Comparison of ENCODE assay signal across 19 cellular contexts in the genomic region with DNA sequence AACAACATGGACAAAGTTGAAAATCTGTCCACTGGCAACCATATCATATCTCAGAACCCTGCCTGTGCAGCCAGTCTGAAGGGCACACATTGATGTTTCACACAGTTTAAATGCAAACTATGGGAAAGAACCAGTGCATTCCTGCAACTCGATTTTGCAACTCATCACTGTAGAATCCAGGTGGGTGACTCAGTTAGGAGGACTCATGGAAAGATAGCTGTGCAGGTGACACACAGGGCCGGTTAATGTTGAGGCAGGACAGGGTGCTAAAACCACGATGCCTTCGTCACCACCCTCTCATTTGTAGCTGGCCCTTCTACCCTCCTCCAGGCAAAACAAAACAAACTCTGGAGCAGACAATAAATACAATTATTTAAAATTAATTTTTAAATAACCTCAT.
DNase-seq lines count a peak whose midpoint lies in the region; FAIRE-seq and TF ChIP-seq lines count a peak whose summit lies in the region.
"Had no signal": no experiment of that assay in that cellular context is flagged by ENCODE, and none has a peak within 500 bp of the region (broad histone marks: within the 10 kb centered on the region; RNA-seq: fewer than 3 reads in every experiment).

No MANE protein-coding gene starts in this region.

- TF ChIP-seq POLR2A in GM12892 (IDR thresholded peaks at IDR 0.05; ENCODE audit: low read depth, low read length), result no peak

- peaks cover 6% of the 10 kb centered on the region for H3K4me1 ChIP-seq in mesenchymal stem cell (ENCODE audit: control insufficient read depth, insufficient read depth, low read depth, low read length)
- H3K4me1 ChIP-seq: upper lobe of right lung had no signal

- peak overlapping the region in 1 of 2 experiments; percentile 23 for H3K18ac ChIP-seq in mesenchymal stem cell (ENCODE audit: low read depth in 1 of 2, low read length in 2 of 2)

- H3K27ac ChIP-seq in mesenchymal stem cell (ENCODE audit: low read length, poor library complexity, severe bottlenecking), result no peak overlapping the region
- H3K27ac ChIP-seq: upper lobe of right lung had no signal

- H2BK120ac ChIP-seq in mesenchymal stem cell (ENCODE audit: low read depth, low read length), result no peak overlapping the region

- in situ Hi-C loops in Caki2 (cut with HindIII; ENCODE audit: low pct_unique_long_range_greater_than_20kb, low sequenced_read_pairs), result no loop called here

- H4K91ac ChIP-seq in mesenchymal stem cell (ENCODE audit: low read length), result no peak overlapping the region

- DNase-seq in Caki2 (ENCODE audit: low read depth) (peak; percentile 19), LoVo (ENCODE audit: low spot score) (peak; percentile 19), epithelial cell of esophagus (ENCODE audit: low read depth) (peak; percentile 98), mesenchymal stem cell (no peak), posterior cingulate gyrus (no peak), SIG-M5 treated with dmso at 0.1 percent for 504 hours (lab: John Stamatoyannopoulos, UW; ENCODE audit: unreplicated experiment) (no peak), GM12892 (ENCODE audit: insufficient read length) (no peak)
- DNase-seq in stimulated activated CD4-positive, alpha-beta T cell treated with anti-CD3 and anti-CD28 coated beads, Interleukin-4, amount 100 ng/mL, for 1 hour, result no peak
- DNase-seq: activated CD4-positive, alpha-beta T cell treated with anti-CD3 and anti-CD28 coated beads, Interleukin-2, amount 10 ng/mL, durations not matched to agents 7 days and 5 days; activated CD8-positive, alpha-beta memory T cell treated with anti-CD3 and anti-CD28 coated beads, Interleukin-2, amount 50 U/mL, for 48 hours; CD4-positive, alpha-beta T cell; DMS79; naive thymus-derived CD8-positive, alpha-beta T cell; NCI-H2029; NCI-H524 treated with DMSO at 0.1 percent for 48 hours; stimulated activated naive CD4-positive, alpha-beta T cell treated with Interleukin-2 at 50 U/mL for 16 hours; upper lobe of right lung had no signal

- no peak for TF ChIP-seq CTCF in epithelial cell of esophagus (IDR thresholded peaks at IDR 0.05; ENCODE audit: insufficient read depth, low read depth, low read length, missing control alignments)

- 80% methylated on average over 4 of the region's 4 CpGs for WGBS in mesenchymal stem cell

- H2BK15ac ChIP-seq in mesenchymal stem cell (ENCODE audit: low read depth, poor library complexity, severe bottlenecking), result no peak overlapping the region

- no peak overlapping the region for H3K14ac ChIP-seq in mesenchymal stem cell (ENCODE audit: low read length in 2 of 2)

- H3K27me3 ChIP-seq in mesenchymal stem cell (ENCODE audit: control insufficient read depth in 1 of 2, insufficient read depth in 1 of 2, low read length in 2 of 2), result no peaks in the 10 kb centered on the region
- H3K27me3 ChIP-seq: upper lobe of right lung had no signal

- H3K4ac ChIP-seq in mesenchymal stem cell (ENCODE audit: low read depth in 1 of 2, low read length in 2 of 2), result no peak overlapping the region

- peak overlapping the region in 1 of 2 experiments; percentile 35 for H2BK12ac ChIP-seq in mesenchymal stem cell (ENCODE audit: low read length in 2 of 2)

- intact Hi-C loops in posterior cingulate gyrus (cut with DNase I), result no loop called here

- no peak overlapping the region for H3K4me2 ChIP-seq in mesenchymal stem cell (ENCODE audit: low read length, poor library complexity, severe bottlenecking)

- no peak overlapping the region for H3K23ac ChIP-seq in mesenchymal stem cell (ENCODE audit: low read length in 2 of 2)

- no peak overlapping the region for H2BK5ac ChIP-seq in mesenchymal stem cell (ENCODE audit: low read depth, low read length, poor library complexity, severe bottlenecking)

- peak overlapping the region; percentile 47 for H4K8ac ChIP-seq in mesenchymal stem cell (ENCODE audit: low read length)

- H3K4me3 ChIP-seq in epithelial cell of esophagus (ENCODE audit: low read length) (no peak overlapping the region), mesenchymal stem cell (ENCODE audit: insufficient read depth in 1 of 2, low read depth in 1 of 2, low read length in 2 of 2) (no peak overlapping the region)
- H3K4me3 ChIP-seq: HAP-1, upper lobe of right lung had no signal

- H3K9me3 ChIP-seq in mesenchymal stem cell (ENCODE audit: control insufficient read depth, low read length), result no peaks in the 10 kb centered on the region
- H3K9me3 ChIP-seq: HAP-1, upper lobe of right lung had no signal

- H2AK5ac ChIP-seq in mesenchymal stem cell (ENCODE audit: low read length, severe bottlenecking), result peak overlapping the region; percentile 56

- H3K9ac ChIP-seq in mesenchymal stem cell (ENCODE audit: low read length), result no peak overlapping the region

- no peak overlapping the region for H2AFZ ChIP-seq in mesenchymal stem cell (ENCODE audit: low read depth, low read length)

- peaks cover 5% of the 10 kb centered on the region for H3K79me1 ChIP-seq in mesenchymal stem cell (replicated peaks; ENCODE audit: low read length, poor library complexity, severe bottlenecking)

- H3K36me3 ChIP-seq in mesenchymal stem cell (ENCODE audit: control insufficient read depth in 1 of 2, insufficient read depth in 2 of 2, low read depth in 1 of 2, low read length in 2 of 2), result peaks cover 3 to 10% of the 10 kb centered on the region in 2 experiments
- H3K36me3 ChIP-seq: HAP-1, upper lobe of right lung had no signal

- FAIRE-seq in GM12892 (lab: Jason Lieb, UNC), result no peak
- FAIRE-seq: TTC549 had no signal

Comparison
In these comparisons a context has a peak if more than half of its experiments do, and no peak if none do; other contexts are left out.
1. DNase-seq: peak in Caki2 (single experiment), LoVo (single experiment) and epithelial cell of esophagus (single experiment); none in mesenchymal stem cell (single experiment), posterior cingulate gyrus (0 of 10), SIG-M5 treated with dmso at 0.1 percent for 504 hours (single experiment), stimulated activated CD4-positive, alpha-beta T cell treated with anti-CD3 and anti-CD28 coated beads, Interleukin-4, amount 100 ng/mL, for 1 hour (single experiment) and GM12892 (single experiment).